ENCODE assay signal across 9 cellular contexts in the genomic region with DNA sequence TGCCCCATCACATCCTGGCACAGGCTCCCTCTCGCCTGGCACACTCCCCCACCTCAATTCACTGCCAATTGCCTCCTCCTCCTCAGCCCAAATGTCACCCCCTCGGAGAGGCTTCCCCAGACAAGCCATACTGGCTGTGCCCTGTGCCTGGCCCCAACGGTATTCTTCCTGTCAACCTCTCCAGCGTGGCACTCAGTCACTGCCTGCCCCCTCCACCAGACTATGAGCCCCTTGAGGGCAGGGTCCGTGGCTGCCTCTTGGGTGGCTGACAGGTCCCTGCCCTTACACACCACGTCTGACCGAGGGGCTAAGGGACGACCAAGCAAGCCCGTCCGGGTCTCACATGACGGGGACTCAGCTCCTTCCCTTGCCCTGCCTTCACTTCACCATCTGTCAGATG.
A peak's percentile ranks its signal among the peaks of the same experiment; 100 is the strongest.
DNase-seq lines count a peak whose midpoint lies in the region; ATAC-seq, FAIRE-seq and TF ChIP-seq lines count a peak whose summit lies in the region.
"Had no signal": no experiment of that assay in that cellular context is flagged by ENCODE, and none has a peak within 500 bp of the region (broad histone marks: within the 10 kb centered on the region; RNA-seq: fewer than 3 reads in every experiment).

No MANE protein-coding gene starts in this region.

- POLR2A ChIA-PET in HepG2 (lab: Yijun Ruan, JAX) = no interaction called here

- in situ Hi-C loops in HepG2 (cut with HindIII; ENCODE audit: extremely low pct_ligation_motif_present, low pct_unique_long_range_greater_than_20kb) = no loop called here
- in situ Hi-C loops in KBM-7 (cut with MboI; ENCODE audit: low pct_unique_long_range_greater_than_20kb, low sequenced_read_pairs) = no loop called here

- 35% methylated on average over 11 of the region's 11 CpGs for WGBS in liver
- WGBS in HepG2 (ENCODE audit: low lambda C conversion rate) = 93% methylated on average over 11 of the region's 11 CpGs
- WGBS in gastroesophageal sphincter (ENCODE audit: low coverage in 1 of 2), 2 donors = 34 to 45% methylated on average over 4 to 6 of the region's 11 CpGs

- no peaks in the 10 kb centered on the region for H3K27me3 ChIP-seq in liver (ENCODE audit: control insufficient read depth in 4 of 4, insufficient read depth in 4 of 4, low read length in 3 of 4)
- H3K27me3 ChIP-seq in HepG2 (ENCODE audit: control insufficient read depth in 1 of 2, insufficient read depth in 2 of 2, low read length in 2 of 2) = no peaks in the 10 kb centered on the region
- no peaks in the 10 kb centered on the region for H3K27me3 ChIP-seq in gastroesophageal sphincter
- H3K27me3 ChIP-seq in parathyroid adenoma (ENCODE audit: control insufficient read depth, insufficient read depth, low read length) = no peaks in the 10 kb centered on the region

- TF ChIP-seq EP300 in HepG2 (IDR thresholded peaks at IDR 0.05; ENCODE audit: low read depth in 2 of 2, low read length in 2 of 2) (no peak), HepG2 (CRISPR knock-in tag; IDR thresholded peaks at IDR 0.05; ENCODE audit: borderline replicate concordance) (no peak), gastroesophageal sphincter (IDR thresholded peaks at IDR 0.05) (no peak)

- ATAC-seq in HepG2 (no peak), gastroesophageal sphincter (no peak)

- H3K9me3 ChIP-seq in liver (ENCODE audit: control insufficient read depth in 4 of 4, low read length in 3 of 4) (no peaks in the 10 kb centered on the region), HepG2 (ENCODE audit: low read length) (no peaks in the 10 kb centered on the region), gastroesophageal sphincter (no peaks in the 10 kb centered on the region), parathyroid adenoma (ENCODE audit: control insufficient read depth, low read length) (no peaks in the 10 kb centered on the region)

- no peak overlapping the region for H2AFZ ChIP-seq in HepG2 (ENCODE audit: low read length)
- H2AFZ ChIP-seq in parathyroid adenoma = no peak overlapping the region

- H3K4me2 ChIP-seq in HepG2 (ENCODE audit: low read depth, low read length) (no peak overlapping the region), parathyroid adenoma (ENCODE audit: low read length) (no peak overlapping the region)

- H4K20me1 ChIP-seq in HepG2 (ENCODE audit: insufficient read depth, low read length) = no peaks in the 10 kb centered on the region

- H3K4me3 ChIP-seq in liver (ENCODE audit: low read depth in 1 of 3, low read length in 3 of 3) = peak overlapping the region in 2 of 3 donors; percentile 14 to 18
- H3K4me3 ChIP-seq in HepG2 (replicated peaks in 1 of 3; ENCODE audit: insufficient read depth in 1 of 3, low read depth in 2 of 3, low read length in 3 of 3) = no peak overlapping the region
- H3K4me3 ChIP-seq in gastroesophageal sphincter = no peak overlapping the region
- no peak overlapping the region for H3K4me3 ChIP-seq in parathyroid adenoma (ENCODE audit: low read depth, low read length)

- H3K4me1 ChIP-seq in liver (ENCODE audit: control insufficient read depth in 4 of 4, insufficient read depth in 4 of 4, low read length in 3 of 4) (peaks cover 22 to 86% (median 60%) of the 10 kb centered on the region in 4 donors), HepG2 (ENCODE audit: insufficient read depth, low read length) (peaks cover 35% of the 10 kb centered on the region), gastroesophageal sphincter (peaks cover 25 to 99% (median 73%) of the 10 kb centered on the region in 3 donors), parathyroid adenoma (no peaks in the 10 kb centered on the region)

- H3K79me2 ChIP-seq in HepG2 (ENCODE audit: insufficient read depth, low read length) (no peaks in the 10 kb centered on the region), parathyroid adenoma (peaks cover 3% of the 10 kb centered on the region)

- no peak for TF ChIP-seq RAD21 in liver (IDR thresholded peaks at IDR 0.05)
- no peak for TF ChIP-seq RAD21 in HepG2 (CRISPR knock-in tag; IDR thresholded peaks at IDR 0.05)

- H3K36me3 ChIP-seq in liver (ENCODE audit: control insufficient read depth in 4 of 4, insufficient read depth in 3 of 4, low read depth in 1 of 4, low read length in 3 of 4) = peaks cover 0 to under 1% (median 0%) of the 10 kb centered on the region in 4 donors
- peaks cover 2 to 12% of the 10 kb centered on the region in 2 experiments; a peak in 3 of 5 replicates for H3K36me3 ChIP-seq in HepG2 (replicated peaks in 1 of 2; ENCODE audit: control insufficient read depth in 1 of 2, insufficient read depth in 2 of 2, low read length in 2 of 2)
- H3K36me3 ChIP-seq in gastroesophageal sphincter = peaks cover 0 to 3% of the 10 kb centered on the region in 2 donors
- H3K36me3 ChIP-seq in parathyroid adenoma (ENCODE audit: control insufficient read depth, insufficient read depth, low read length) = no peaks in the 10 kb centered on the region

- TF ChIP-seq CTCF in liver (IDR thresholded peaks at IDR 0.05; ENCODE audit: low read depth, low read length, missing input control) (no peak), HepG2 (CRISPR knock-in tag; IDR thresholded peaks at IDR 0.05) (no peak), gastroesophageal sphincter (IDR thresholded peaks at IDR 0.05) (no peak), parathyroid adenoma (IDR thresholded peaks at IDR 0.05) (no peak)

- DNase-seq in HepG2 (ENCODE audit: low spot score) = no peak
- no peak for DNase-seq in NAMALWA (ENCODE audit: low spot score)
- DNase-seq in NCI-H510A (lab: John Stamatoyannopoulos, UW) = no peak
- no peak for DNase-seq in SIG-M5 (lab: John Stamatoyannopoulos, UW)
- DNase-seq in KBM-7 = no peak
- DNase-seq: NCI-H146 had no signal

- no TSS peak for BruUV-seq in HepG2 (replicated peaks; lab: Mats Ljungman, UMichigan)

- H3K9ac ChIP-seq in liver (ENCODE audit: low read depth in 1 of 2, low read length in 2 of 2) = peak overlapping the region; percentile 42 to 43
- H3K9ac ChIP-seq in HepG2 (ENCODE audit: insufficient read depth, low read depth, low read length) = no peak overlapping the region
- H3K9ac ChIP-seq in parathyroid adenoma = no peak overlapping the region

- CTCF ChIA-PET in HepG2 (lab: Yijun Ruan, JAX; ENCODE audit: low intra/inter-chr PET ratio, low total read pairs) = no interaction called here

- TF ChIP-seq POLR2A in HepG2 (IDR thresholded peaks at IDR 0.05; ENCODE audit: insufficient read depth in 1 of 2, low read depth in 2 of 2, low read length in 2 of 2) (no peak), gastroesophageal sphincter (IDR thresholded peaks at IDR 0.05) (no peak)

- intact Hi-C loops in HepG2 (cut with micrococcal nuclease; ENCODE audit: unreplicated experiment) = no loop called here

- H3K27ac ChIP-seq in liver (ENCODE audit: low read depth in 1 of 2, low read length in 2 of 2) (peak overlapping the region; percentile 94 to 97), HepG2 (ENCODE audit: extremely low read length, insufficient read depth, low read length) (no peak overlapping the region), gastroesophageal sphincter (peak overlapping the region; percentile 64 to 98 (median 96)), parathyroid adenoma (peak overlapping the region; percentile 64)

- FAIRE-seq in HepG2 (lab: Jason Lieb, UNC) = no peak

TF ChIP-seq in liver, 16 proteins besides CTCF, POLR2A, EP300 and RAD21 (continues in another document):
- TF ChIP-seq FOXA2 (IDR thresholded peaks at IDR 0.05) = no peak
- no peak for TF ChIP-seq SP1 (IDR thresholded peaks at IDR 0.05)
- TF ChIP-seq YY1 (IDR thresholded peaks at IDR 0.05) = no peak
- TF ChIP-seq HNF4A (conservative IDR thresholded peaks at IDR 0.05) = no peak

TF ChIP-seq in HepG2, 621 proteins besides CTCF, POLR2A, EP300 and RAD21:
- TF ChIP-seq ZMYM3 (CRISPR knock-in tag; IDR thresholded peaks at IDR 0.05) = no peak
- TF ChIP-seq ZKSCAN8 (CRISPR knock-in tag; IDR thresholded peaks at IDR 0.05; ENCODE audit: borderline replicate concordance) = no peak

Comparison
In these comparisons a context has a peak if more than half of its experiments do, and no peak if none do; other contexts are left out.
1. H3K4me3 ChIP-seq: peak in liver (2 of 3); none in HepG2 (0 of 3), gastroesophageal sphincter (0 of 2) and parathyroid adenoma (single experiment).
2. H3K9ac ChIP-seq: peak in liver (2 of 2); none in HepG2 (single experiment) and parathyroid adenoma (single experiment).